In genomic region chr5:171513591-171513990, GRCh38 we compare ENCODE assay signal across 19 cellular contexts.
DNase-seq lines count a peak whose midpoint lies in the region; FAIRE-seq and TF ChIP-seq lines count a peak whose summit lies in the region.
"Had no signal": no experiment of that assay in that cellular context is flagged by ENCODE, and none has a peak within 500 bp of the region (broad histone marks: within the 10 kb centered on the region; RNA-seq: fewer than 3 reads in every experiment).

No MANE protein-coding gene starts in this region.

- intact Hi-C loops in vagina (cut with DNase I), result no loop called here

- H3K27me3 ChIP-seq in bronchial epithelial cell (ENCODE audit: control insufficient read depth, insufficient read depth, low read length), result no peaks in the 10 kb centered on the region
- no peaks in the 10 kb centered on the region for H3K27me3 ChIP-seq in vagina

- H3K4me3 ChIP-seq in bronchial epithelial cell (ENCODE audit: low read depth, low read length), result no peak overlapping the region
- H3K4me3 ChIP-seq in fibroblast of mammary gland (ENCODE audit: control insufficient read depth, low read depth, low read length), result no peak overlapping the region
- H3K4me3 ChIP-seq in vagina, result no peak overlapping the region

- no peaks in the 10 kb centered on the region for H3K4me1 ChIP-seq in vagina
- H3K4me1 ChIP-seq: Caco-2 had no signal

- no peak for TF ChIP-seq CTCF in bronchial epithelial cell (IDR thresholded peaks at IDR 0.05; ENCODE audit: insufficient read depth, low read length, severe bottlenecking)
- no peak for TF ChIP-seq CTCF in fibroblast of mammary gland (conservative IDR thresholded peaks at IDR 0.05; ENCODE audit: control insufficient read depth, insufficient read depth, low read depth, low read length)
- no peak for TF ChIP-seq CTCF in vagina (IDR thresholded peaks at IDR 0.05)

- no peak for FAIRE-seq in bronchial epithelial cell (lab: Jason Lieb, UNC)
- FAIRE-seq: A204.1, D721Med, G401.6, GM12892, GM18507, H1 had no signal

- TF ChIP-seq POLR2A in vagina (IDR thresholded peaks at IDR 0.05), result no peak

- H3K9me3 ChIP-seq in vagina, result no peaks in the 10 kb centered on the region
- H3K9me3 ChIP-seq: Caco-2 had no signal

- DNase-seq in HCEC 1CT (peak; percentile 32), bronchial epithelial cell (ENCODE audit: low read depth) (peak; percentile 26), fibroblast of mammary gland (ENCODE audit: low read depth) (peak; percentile 57), kidney glomerular epithelial cell (lab: John Stamatoyannopoulos, UW) (no peak), medulla oblongata (ENCODE audit: extremely low spot score) (no peak), vagina (ENCODE audit: extremely low spot score in 2 of 2) (no peak)
- DNase-seq in NK-92 treated with Interleukin-12 subunit alpha and Interleukin-12 subunit beta, amount 100 ng/mL, for 24 hours (lab: John Stamatoyannopoulos, UW), result no peak
- DNase-seq: ACHN; AML-193; Caco-2; CD4-positive, alpha-beta T cell; H9 had no signal

- no peak overlapping the region for H3K27ac ChIP-seq in vagina
- H3K27ac ChIP-seq: C4-2B had no signal

- H3K36me3 ChIP-seq in bronchial epithelial cell (ENCODE audit: control insufficient read depth, insufficient read depth, low read length) (no peaks in the 10 kb centered on the region), vagina (no peaks in the 10 kb centered on the region)

Comparison
In these comparisons a context has a peak if more than half of its experiments do, and no peak if none do; other contexts are left out.
1. DNase-seq: peak in HCEC 1CT (single experiment), bronchial epithelial cell (single experiment) and fibroblast of mammary gland (single experiment); none in NK-92 treated with Interleukin-12 subunit alpha and Interleukin-12 subunit beta, amount 100 ng/mL, for 24 hours (single experiment), kidney glomerular epithelial cell (single experiment), medulla oblongata (single experiment) and vagina (0 of 2).